ENCODE assay signal across 18 cellular contexts in genomic region chr11:74473382-74474201, GRCh38. TPM values are rescaled to one million over a fixed set of nuclear protein-coding genes. Genes with fewer than 3 reads are reported as not detected.
"Had no signal": no experiment of that assay in that cellular context is flagged by ENCODE, and none has a peak within 500 bp of the region (broad histone marks: within the 10 kb centered on the region; RNA-seq: fewer than 3 reads in every experiment).

No MANE protein-coding gene starts in this region.

- H3K27me3 ChIP-seq: body of pancreas, pancreas, transverse colon had no signal

- H3K4me1 Mint-ChIP-seq: activated naive CD4-positive, alpha-beta T cell treated with anti-CD3 and anti-CD28 coated beads, Interleukin-2, amount 50 U/mL, for 24 hours; activated T-helper 17 cell treated with anti-CD3 and anti-CD28 coated beads, Interleukin-2, amount 50 U/mL, for 72 hours; immature natural killer cell had no signal

- H3K36me3 ChIP-seq: pancreas, transverse colon had no signal

- H3K36me3 Mint-ChIP-seq: activated naive CD4-positive, alpha-beta T cell treated with anti-CD3 and anti-CD28 coated beads, Interleukin-2, amount 50 U/mL, for 24 hours; immature natural killer cell; stimulated activated naive B cell treated with anti-CD40 and anti-IgM and Interleukin-4, amounts not matched to agents 10 μg/mL and 1 μg/mL and 100 μg/mL, for 72 hours had no signal

- H3K4me1 ChIP-seq: body of pancreas, pancreas, transverse colon had no signal

- H3K27ac ChIP-seq: body of pancreas, pancreas, transverse colon, VCaP had no signal

- H3K9me3 ChIP-seq: body of pancreas, pancreas, transverse colon had no signal

- H3K4me3 ChIP-seq: body of pancreas, pancreas, smooth muscle cell, transverse colon had no signal

- DNase-seq: activated CD4-positive, alpha-beta T cell treated with anti-CD3 and anti-CD28 coated beads for 36 hours; activated CD8-positive, alpha-beta T cell treated with anti-CD3 and anti-CD28 coated beads for 36 hours; body of pancreas; cerebellar nuclear complex; glutamatergic neuron; immature natural killer cell; left cardiac atrium; mesenchymal stem cell; pancreas; stimulated activated naive B cell treated with anti-CD40 and anti-IgM and Interleukin-4, amounts not matched to agents 10 μg/mL and 1 μg/mL and 100 μg/mL, for 72 hours; T-helper 1 cell; transverse colon had no signal

- H3K4me3 Mint-ChIP-seq: activated CD4-positive, alpha-beta T cell treated with anti-CD3 and anti-CD28 coated beads for 36 hours; activated CD8-positive, alpha-beta T cell treated with anti-CD3 and anti-CD28 coated beads for 36 hours; activated naive CD4-positive, alpha-beta T cell treated with anti-CD3 and anti-CD28 coated beads, Interleukin-2, amount 50 U/mL, for 24 hours; activated T-helper 17 cell treated with anti-CD3 and anti-CD28 coated beads, Interleukin-2, amount 50 U/mL, for 72 hours; immature natural killer cell; nephron; stimulated activated naive B cell treated with anti-CD40 and anti-IgM and Interleukin-4, amounts not matched to agents 10 μg/mL and 1 μg/mL and 100 μg/mL, for 72 hours had no signal

- H3K9me3 Mint-ChIP-seq: activated CD8-positive, alpha-beta T cell treated with anti-CD3 and anti-CD28 coated beads for 36 hours; activated naive CD4-positive, alpha-beta T cell treated with anti-CD3 and anti-CD28 coated beads, Interleukin-2, amount 50 U/mL, for 24 hours; activated T-helper 17 cell treated with anti-CD3 and anti-CD28 coated beads, Interleukin-2, amount 50 U/mL, for 72 hours; immature natural killer cell; nephron; stimulated activated naive B cell treated with anti-CD40 and anti-IgM and Interleukin-4, amounts not matched to agents 10 μg/mL and 1 μg/mL and 100 μg/mL, for 72 hours had no signal

- H3K27ac Mint-ChIP-seq: activated CD4-positive, alpha-beta T cell treated with anti-CD3 and anti-CD28 coated beads for 36 hours; activated CD8-positive, alpha-beta T cell treated with anti-CD3 and anti-CD28 coated beads for 36 hours; activated naive CD4-positive, alpha-beta T cell treated with anti-CD3 and anti-CD28 coated beads, Interleukin-2, amount 50 U/mL, for 24 hours; activated T-helper 17 cell treated with anti-CD3 and anti-CD28 coated beads, Interleukin-2, amount 50 U/mL, for 72 hours; immature natural killer cell; stimulated activated naive B cell treated with anti-CD40 and anti-IgM and Interleukin-4, amounts not matched to agents 10 μg/mL and 1 μg/mL and 100 μg/mL, for 72 hours had no signal

- ATAC-seq: activated CD4-positive, alpha-beta T cell treated with anti-CD3 and anti-CD28 coated beads for 36 hours; activated CD8-positive, alpha-beta T cell treated with anti-CD3 and anti-CD28 coated beads for 36 hours; activated T-helper 17 cell treated with anti-CD3 and anti-CD28 coated beads, Interleukin-2, amount 50 U/mL, for 72 hours; body of pancreas; esophagus mucosa had no signal

RNA-seq across cellular contexts. Expression of gene KCNE3, which starts 6.2 kb away (rescaled TPM):
- total RNA-seq: activated CD4-positive, alpha-beta T cell treated with anti-CD3 and anti-CD28 coated beads for 36 hours; activated CD8-positive, alpha-beta T cell treated with anti-CD3 and anti-CD28 coated beads for 36 hours; activated T-helper 17 cell treated with anti-CD3 and anti-CD28 coated beads, Interleukin-2, amount 50 U/mL, for 72 hours had no signal
